In the genomic region with DNA sequence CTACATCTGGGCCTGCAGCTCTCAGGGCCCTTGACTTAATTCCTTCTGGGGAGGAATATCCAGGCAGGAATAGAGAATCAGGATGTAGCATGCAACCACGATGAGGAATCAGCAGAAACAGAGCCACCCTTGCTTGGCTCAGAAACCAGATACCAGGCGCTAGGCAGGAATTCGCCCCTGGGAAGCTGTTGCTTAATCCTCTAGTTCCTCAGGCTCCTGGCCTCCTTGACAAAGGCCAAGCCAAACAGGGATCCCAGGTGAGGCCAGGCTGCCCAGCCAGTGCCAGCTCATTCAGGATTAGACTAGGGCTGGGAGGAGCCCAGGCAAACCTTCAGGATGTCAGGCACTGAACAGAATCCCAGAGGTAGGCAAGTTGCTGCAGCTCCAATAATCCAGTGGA, we compare ENCODE assay signal across 9 cellular contexts. TPM values are rescaled to one million over a fixed set of nuclear protein-coding genes. Genes with fewer than 3 reads are reported as not detected.
DNase-seq lines count a peak whose midpoint lies in the region; ATAC-seq and TF ChIP-seq lines count a peak whose summit lies in the region.
"Had no signal": no experiment of that assay in that cellular context is flagged by ENCODE, and none has a peak within 500 bp of the region (broad histone marks: within the 10 kb centered on the region; RNA-seq: fewer than 3 reads in every experiment).

No MANE protein-coding gene starts in this region.

- H3K4me1 ChIP-seq in SJCRH30, result peaks cover 13% of the 10 kb centered on the region

- intact Hi-C loops in dorsolateral prefrontal cortex (cut with DNase I), result no loop called here

- in situ Hi-C loops in G401 (cut with HindIII; ENCODE audit: low sequenced_read_pairs), result no loop called here

- TF ChIP-seq CTCF in fibroblast of villous mesenchyme (IDR thresholded peaks at IDR 0.05; ENCODE audit: insufficient read depth, low read depth, low read length) (no peak), retinal pigment epithelial cell (conservative IDR thresholded peaks at IDR 0.05; ENCODE audit: low read depth, low read length) (no peak), dorsolateral prefrontal cortex (IDR thresholded peaks at IDR 0.05 in 54 of 56, conservative IDR thresholded peaks at IDR 0.05 in 2 of 56; ENCODE audit: low read depth in 1 of 56, partially characterized antibody in 56 of 56) (no peak)

- no peak overlapping the region for H3K27ac ChIP-seq in SJCRH30
- no peak overlapping the region for H3K27ac ChIP-seq in dorsolateral prefrontal cortex

- H3K27me3 ChIP-seq in SJCRH30, result no peaks in the 10 kb centered on the region
- no peaks in the 10 kb centered on the region for H3K27me3 ChIP-seq in dorsolateral prefrontal cortex

- DNase-seq in GM03348 (ENCODE audit: low spot score) (peak; percentile 65), SJCRH30 (peak; percentile 31 to 58), fibroblast of villous mesenchyme (ENCODE audit: low read depth) (peak; percentile 48), retinal pigment epithelial cell (ENCODE audit: low read depth) (peak; percentile 42), dorsolateral prefrontal cortex (no peak), G401 (ENCODE audit: low spot score) (no peak), NCI-H345 treated with DMSO at 0.1 percent for 48 hours (lab: John Stamatoyannopoulos, UW; ENCODE audit: unreplicated experiment) (no peak)
- DNase-seq: stimulated activated naive CD8-positive, alpha-beta T cell treated with anti-CD3 and anti-CD28 coated beads, Interleukin-15, Interleukin-2, amounts not matched to agents 100 U/mL and 50 U/mL, for 24 hours had no signal

- H3K9me3 ChIP-seq in SJCRH30 (replicated peaks), result no peaks in the 10 kb centered on the region

- ATAC-seq in GM18511 (IDR thresholded peaks at IDR 0.05; ENCODE audit: unreplicated experiment), result no peak

- no peaks in the 10 kb centered on the region for H3K36me3 ChIP-seq in SJCRH30

- H3K4me3 ChIP-seq in SJCRH30, result no peak overlapping the region
- no peak overlapping the region for H3K4me3 ChIP-seq in fibroblast of villous mesenchyme (ENCODE audit: low read depth, low read length)
- no peak overlapping the region for H3K4me3 ChIP-seq in retinal pigment epithelial cell (ENCODE audit: low read length)
- no peak overlapping the region for H3K4me3 ChIP-seq in dorsolateral prefrontal cortex

RNA-seq across cellular contexts. Expression of gene IRF2BP2, which starts 48.2 kb away (rescaled TPM):
- 33.2 and 41.1 TPM in 2 replicates for total RNA-seq in SJCRH30 (2014; rRNA removed; shearing (Covaris generic))
- total RNA-seq in fibroblast of villous mesenchyme (53.1 and 60.9 TPM in 2 replicates), dorsolateral prefrontal cortex (100 to 1,000 TPM in 54 of 120 experiments, 10 to 100 TPM in 66; 60.9 to 188 (median 96.3) TPM)
- 41.1 and 44.7 TPM in 2 replicates for total RNA-seq in G401 (2014; rRNA removed; shearing (Covaris generic))

Comparison
In these comparisons a context has a peak if more than half of its experiments do, and no peak if none do; other contexts are left out.
1. DNase-seq: peak in GM03348 (single experiment), SJCRH30 (2 of 2), fibroblast of villous mesenchyme (single experiment) and retinal pigment epithelial cell (single experiment); none in dorsolateral prefrontal cortex (0 of 10), G401 (single experiment) and NCI-H345 treated with DMSO at 0.1 percent for 48 hours (single experiment).